ENCODE assay signal across 8 cellular contexts in genomic region chr1:203306089-203306969, GRCh38.
DNase-seq lines count a peak whose midpoint lies in the region; ATAC-seq, FAIRE-seq and TF ChIP-seq lines count a peak whose summit lies in the region.

No MANE protein-coding gene starts in this region.

- FAIRE-seq in HTR-8/SVneo (lab: Jason Lieb, UNC): no peak

- TF ChIP-seq CTCF in brain microvascular endothelial cell (IDR thresholded peaks at IDR 0.05; ENCODE audit: low read depth, low read length, missing control alignments): peak; percentile 1

- H3K4me3 ChIP-seq in brain microvascular endothelial cell (ENCODE audit: low read depth, low read length) (peak overlapping the region; percentile 74), iPS DF 6.9 (ENCODE audit: low read length) (peak overlapping the region; percentile 48; the same call in 1 of the 2 replicates), rectal smooth muscle tissue (ENCODE audit: low read length) (peak overlapping the region; percentile 97)

- no peak overlapping the region for H3K27ac ChIP-seq in brain microvascular endothelial cell
- H3K27ac ChIP-seq in iPS DF 6.9 (ENCODE audit: low read length): no peak overlapping the region
- peak overlapping the region; percentile 100 for H3K27ac ChIP-seq in rectal smooth muscle tissue (ENCODE audit: low read depth, low read length)

- H3K36me3 ChIP-seq in brain microvascular endothelial cell (replicated peaks) (no peaks in the 10 kb centered on the region), iPS DF 6.9 (ENCODE audit: control insufficient read depth, insufficient read depth, low read length) (no peaks in the 10 kb centered on the region), rectal smooth muscle tissue (ENCODE audit: control insufficient read depth, insufficient read depth, low read length) (peaks cover 17% of the 10 kb centered on the region)

- H3K9me3 ChIP-seq in iPS DF 6.9 (ENCODE audit: control insufficient read depth, insufficient read depth, low read length): no peaks in the 10 kb centered on the region

- DNase-seq in D341Med (ENCODE audit: low spot score): peak; percentile 71
- peak; percentile 82 for DNase-seq in HTR-8/SVneo (ENCODE audit: insufficient read length, low spot score)
- peak; percentile 70 for DNase-seq in SHP77 treated with DMSO at 0.1 percent for 48 hours (lab: John Stamatoyannopoulos, UW)
- peak; percentile 40 for DNase-seq in brain microvascular endothelial cell
- no peak for DNase-seq in iPS DF 6.9 (ENCODE audit: low read depth, low spot score)

- H3K4me1 ChIP-seq in iPS DF 6.9 (ENCODE audit: control insufficient read depth, insufficient read depth, low read length) (peaks cover 12% of the 10 kb centered on the region), rectal smooth muscle tissue (ENCODE audit: control insufficient read depth, insufficient read depth, low read length) (peaks cover 19% of the 10 kb centered on the region)

- H3K27me3 ChIP-seq in brain microvascular endothelial cell (replicated peaks) (peaks cover 3% of the 10 kb centered on the region), iPS DF 6.9 (ENCODE audit: control insufficient read depth, insufficient read depth, low read length) (peaks cover 69% of the 10 kb centered on the region), rectal smooth muscle tissue (ENCODE audit: control insufficient read depth, insufficient read depth, low read length) (no peaks in the 10 kb centered on the region)

- in situ Hi-C loops in brain microvascular endothelial cell (cut with HindIII; ENCODE audit: low pct_ligation_motif_present, low sequenced_read_pairs): no loop called here

- H3K9ac ChIP-seq in rectal smooth muscle tissue (ENCODE audit: low read length): peak overlapping the region; percentile 99

- WGBS in iPS DF 6.9 (ENCODE audit: insufficient coverage, insufficient read length): no CpG with 5 or more reads among the region's 22 CpGs

- ATAC-seq in GM19467 (IDR thresholded peaks at IDR 0.05; ENCODE audit: unreplicated experiment) (no peak), HG02571 (IDR thresholded peaks at IDR 0.05; ENCODE audit: unreplicated experiment) (no peak)
